ENCODE assay signal across 11 cellular contexts in genomic region chr21:33685613-33686197, GRCh38. TPM values are rescaled to one million over a fixed set of nuclear protein-coding genes. Genes with fewer than 3 reads are reported as not detected.
DNase-seq lines count a peak whose midpoint lies in the region; ATAC-seq and TF ChIP-seq lines count a peak whose summit lies in the region.
"Had no signal": no experiment of that assay in that cellular context is flagged by ENCODE, and none has a peak within 500 bp of the region (broad histone marks: within the 10 kb centered on the region; RNA-seq: fewer than 3 reads in every experiment).

No MANE protein-coding gene starts in this region.

- no peak overlapping the region for H4K8ac ChIP-seq in H9 (replicated peaks; ENCODE audit: insufficient read length, low read depth, low read length)

- DNase-seq in H9 (no peak), glomerular visceral epithelial cell (ENCODE audit: extremely low spot score) (peak; percentile 40), renal cortical epithelial cell (ENCODE audit: low read depth) (peak; percentile 93), T1000 (lab: John Stamatoyannopoulos, UW) (no peak), mucosa of gallbladder (ENCODE audit: low spot score) (no peak)
- DNase-seq in activated naive CD4-positive, alpha-beta T cell treated with anti-CD3 and anti-CD28 coated beads for 36 hours, result no peak
- DNase-seq: activated CD4-positive, alpha-beta T cell treated with anti-CD3 and anti-CD28 coated beads, Interleukin-2, amount 10 ng/mL, durations not matched to agents 24 days and 14 days; NK-92 treated with Interleukin-12 subunit alpha and Interleukin-12 subunit beta, amount 100 ng/mL, for 24 hours had no signal

- peak overlapping the region; percentile 74 to 96 (median 90); a peak in 6 of 7 replicates for H3K27ac Mint-ChIP-seq in H9
- no peak overlapping the region for H3K27ac Mint-ChIP-seq in activated naive CD4-positive, alpha-beta T cell treated with anti-CD3 and anti-CD28 coated beads for 36 hours
- H3K27ac Mint-ChIP-seq: activated CD4-positive, alpha-beta T cell treated with anti-CD3 and anti-CD28 coated beads, Interleukin-2, amount 10 ng/mL, durations not matched to agents 24 days and 14 days had no signal

- no peaks in the 10 kb centered on the region for H4K20me1 ChIP-seq in H9 (ENCODE audit: control insufficient read depth, insufficient read depth, insufficient read length)

- no peaks in the 10 kb centered on the region for H3K9me3 ChIP-seq in H9 (ENCODE audit: control insufficient read depth, low read depth, low read length)

- peaks cover 4 to 9% (median 6%) of the 10 kb centered on the region in 3 experiments; a peak in 6 of 7 replicates for H3K36me3 Mint-ChIP-seq in H9 (ENCODE audit: insufficient read depth in 1 of 3, low read depth in 3 of 3)
- no peaks in the 10 kb centered on the region for H3K36me3 Mint-ChIP-seq in activated naive CD4-positive, alpha-beta T cell treated with anti-CD3 and anti-CD28 coated beads for 36 hours (ENCODE audit: low read depth)

- H2AK5ac ChIP-seq in H9 (ENCODE audit: insufficient read length, low read length), result no peak overlapping the region

- H3K9ac ChIP-seq in H9 (ENCODE audit: extremely low read depth, insufficient read length, low read length), result no peak overlapping the region

- H3T11ph ChIP-seq in H9 (ENCODE audit: low read length), result no peak overlapping the region

- no peak for TF ChIP-seq CTCF in H9 (conservative IDR thresholded peaks at IDR 0.05)

- no peak overlapping the region for H2BK15ac ChIP-seq in H9 (ENCODE audit: low read depth, low read length)

- no peak overlapping the region for H3K18ac ChIP-seq in H9 (ENCODE audit: insufficient read length, low read depth, low read length)

- H3K27me3 Mint-ChIP-seq in H9 (ENCODE audit: low read depth), result no peaks in the 10 kb centered on the region
- H3K27me3 Mint-ChIP-seq in activated naive CD4-positive, alpha-beta T cell treated with anti-CD3 and anti-CD28 coated beads for 36 hours (ENCODE audit: low read depth), result peaks cover 5% of the 10 kb centered on the region

- H3K27me3 ChIP-seq in H9 (ENCODE audit: insufficient read depth, low read length), result no peaks in the 10 kb centered on the region; the same call in 1 of the 2 replicates

- intact Hi-C loops in activated naive CD4-positive, alpha-beta T cell treated with anti-CD3 and anti-CD28 coated beads for 36 hours (cut with micrococcal nuclease), result no loop called here

- H2BK120ac ChIP-seq in H9 (ENCODE audit: low read depth, low read length, poor library complexity, severe bottlenecking), result no peak overlapping the region

- H3K79me2 ChIP-seq in H9 (ENCODE audit: insufficient read depth, low read length), result peaks cover 30% of the 10 kb centered on the region; the same call in 1 of the 2 replicates

- H3K4me1 Mint-ChIP-seq in H9, result peaks cover 62 to 72% of the 10 kb centered on the region in 2 experiments
- H3K4me1 Mint-ChIP-seq in activated naive CD4-positive, alpha-beta T cell treated with anti-CD3 and anti-CD28 coated beads for 36 hours (ENCODE audit: low read depth), result no peaks in the 10 kb centered on the region
- H3K4me1 Mint-ChIP-seq: activated CD4-positive, alpha-beta T cell treated with anti-CD3 and anti-CD28 coated beads, Interleukin-2, amount 10 ng/mL, durations not matched to agents 24 days and 14 days had no signal

- H3K56ac ChIP-seq in H9 (ENCODE audit: insufficient read length, low read depth, low read length), result no peak overlapping the region

- peak overlapping the region; percentile 57 for H3K4me2 ChIP-seq in H9 (ENCODE audit: insufficient read depth, insufficient read length, low read length)

- no peak overlapping the region for H2BK20ac ChIP-seq in H9 (ENCODE audit: low read depth, low read length, poor library complexity, severe bottlenecking)

- no peaks in the 10 kb centered on the region for H3K9me3 Mint-ChIP-seq in H9
- no peaks in the 10 kb centered on the region for H3K9me3 Mint-ChIP-seq in activated naive CD4-positive, alpha-beta T cell treated with anti-CD3 and anti-CD28 coated beads for 36 hours
- H3K9me3 Mint-ChIP-seq: activated CD4-positive, alpha-beta T cell treated with anti-CD3 and anti-CD28 coated beads, Interleukin-2, amount 10 ng/mL, durations not matched to agents 24 days and 14 days had no signal

- no peak overlapping the region for H3K23ac ChIP-seq in H9 (ENCODE audit: insufficient read length, low read depth, low read length)

- peaks cover 11% of the 10 kb centered on the region for H3K4me1 ChIP-seq in H9 (ENCODE audit: insufficient read depth, low read length)

- H4K91ac ChIP-seq in H9 (ENCODE audit: insufficient read length, low read depth, low read length), result no peak overlapping the region

- H3K79me1 ChIP-seq in H9 (ENCODE audit: insufficient read depth, low read depth, low read length, poor library complexity, severe bottlenecking), result no peaks in the 10 kb centered on the region

- H3K4me3 Mint-ChIP-seq in H9, result peak overlapping the region; percentile 37 to 46
- H3K4me3 Mint-ChIP-seq in activated naive CD4-positive, alpha-beta T cell treated with anti-CD3 and anti-CD28 coated beads for 36 hours, result no peak overlapping the region
- H3K4me3 Mint-ChIP-seq: activated CD4-positive, alpha-beta T cell treated with anti-CD3 and anti-CD28 coated beads, Interleukin-2, amount 10 ng/mL, durations not matched to agents 24 days and 14 days had no signal

- no peak overlapping the region for H3K14ac ChIP-seq in H9 (ENCODE audit: insufficient read depth, low read length)

- ATAC-seq in SK-N-SH treated with all-trans-retinoic acid at 6 μM for 48 hours (peak; percentile 81), HG03354 (IDR thresholded peaks at IDR 0.05; ENCODE audit: poor library complexity, severe bottlenecking, unreplicated experiment) (no peak)

- H2BK5ac ChIP-seq in H9 (ENCODE audit: insufficient read length, low read length), result no peak overlapping the region

- H3K27ac ChIP-seq in H9 (ENCODE audit: insufficient read length, low read depth, low read length), result peak overlapping the region; percentile 88
- H3K27ac ChIP-seq: HL-60 had no signal

- H2BK12ac ChIP-seq in H9 (ENCODE audit: insufficient read length, low read depth, low read length), result no peak overlapping the region

- H2AFZ ChIP-seq in H9 (ENCODE audit: low read length), result no peak overlapping the region

- CTCF ChIA-PET in activated naive CD4-positive, alpha-beta T cell treated with anti-CD3 and anti-CD28 coated beads for 36 hours (lab: Charles Lee), result no interaction called here

- H4K5ac ChIP-seq in H9 (ENCODE audit: insufficient read length, low read depth, low read length), result no peak overlapping the region

- no peaks in the 10 kb centered on the region for H3K23me2 ChIP-seq in H9 (ENCODE audit: insufficient read length, low read depth, low read length, poor library complexity, severe bottlenecking)

- no peak overlapping the region for H3K4ac ChIP-seq in H9 (ENCODE audit: low read depth, low read length)

TF ChIP-seq in SK-N-SH treated with all-trans-retinoic acid at 6 μM for 48 hours, 23 proteins besides CTCF, POLR2A, EP300 and RAD21:
- TF ChIP-seq ZFP3 (CRISPR knock-in tag; IDR thresholded peaks at IDR 0.05), result no peak
- peak; percentile 87 for TF ChIP-seq ISL1 (CRISPR knock-in tag; IDR thresholded peaks at IDR 0.05)

RNA-seq across cellular contexts. Expression of gene ITSN1, which starts 43.4 kb away (rescaled TPM):
- 90.7 and 94.2 TPM in 2 replicates for total RNA-seq in H9 (2021)
- 28.5 and 132 TPM in 2 replicates for total RNA-seq in renal cortical epithelial cell
- total RNA-seq in activated naive CD4-positive, alpha-beta T cell treated with anti-CD3 and anti-CD28 coated beads for 36 hours, result 1 to 10 TPM; 2.2 to 2.6 TPM
- total RNA-seq in mucosa of gallbladder, result 48.0 TPM

RNA-seq across cellular contexts. Expression of gene CRYZL1, which starts 44.2 kb away (rescaled TPM):
- total RNA-seq in H9 (2021), result 13.5 and 15.4 TPM in 2 replicates
- 18.9 and 66.4 TPM in 2 replicates for total RNA-seq in renal cortical epithelial cell
- total RNA-seq in activated naive CD4-positive, alpha-beta T cell treated with anti-CD3 and anti-CD28 coated beads for 36 hours, result 10 to 100 TPM; 30.3 to 32.7 TPM
- 29.1 TPM for total RNA-seq in mucosa of gallbladder

Comparison
In these comparisons a context has a peak if more than half of its experiments do, and no peak if none do; other contexts are left out.
1. DNase-seq: peak in glomerular visceral epithelial cell (single experiment) and renal cortical epithelial cell (single experiment); none in H9 (single experiment), T1000 (single experiment), activated naive CD4-positive, alpha-beta T cell treated with anti-CD3 and anti-CD28 coated beads for 36 hours (single experiment) and mucosa of gallbladder (single experiment).